In the genomic region with DNA sequence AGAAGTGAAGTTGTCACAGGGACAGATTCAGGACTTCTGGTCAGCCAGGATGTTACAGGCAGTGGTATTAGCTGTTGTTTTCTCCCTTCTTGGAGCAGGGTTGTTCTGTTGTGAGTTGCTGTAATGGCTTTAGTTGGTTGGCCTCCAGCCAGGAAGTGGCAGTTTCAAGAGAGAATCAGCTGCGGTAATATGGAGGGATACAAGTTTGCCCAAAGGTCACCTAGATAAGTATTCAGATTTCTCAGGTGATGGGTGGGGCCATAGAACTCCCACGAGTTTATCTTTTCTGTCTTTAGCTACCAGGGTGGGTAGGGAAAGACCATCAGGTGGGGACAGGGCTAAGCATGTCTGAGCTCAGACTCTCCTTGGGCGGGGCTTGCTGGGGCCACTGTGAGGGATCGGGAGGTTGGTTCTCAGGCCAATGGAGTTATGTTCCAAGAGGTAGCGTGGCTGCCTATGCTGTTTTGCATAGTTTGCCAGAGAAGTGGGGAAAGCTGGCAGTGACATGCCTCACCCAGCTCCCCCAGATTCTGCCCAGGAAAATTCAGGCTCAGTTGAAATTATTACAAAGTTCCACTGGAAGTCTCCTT, we compare ENCODE assay signal across 16 cellular contexts.
A peak's percentile ranks its signal among the peaks of the same experiment; 100 is the strongest.
DNase-seq lines count a peak whose midpoint lies in the region; ATAC-seq and TF ChIP-seq lines count a peak whose summit lies in the region.
"Had no signal": no experiment of that assay in that cellular context is flagged by ENCODE, and none has a peak within 500 bp of the region (broad histone marks: within the 10 kb centered on the region; RNA-seq: fewer than 3 reads in every experiment).

No MANE protein-coding gene starts in this region.

- H3K9me3 ChIP-seq in PC-3 (ENCODE audit: low read length), result no peaks in the 10 kb centered on the region
- H3K9me3 ChIP-seq in hepatocyte (ENCODE audit: low read depth), result no peaks in the 10 kb centered on the region
- H3K9me3 ChIP-seq: A549 had no signal

- H3K9me3 Mint-ChIP-seq in GM23338, result no peaks in the 10 kb centered on the region
- H3K9me3 Mint-ChIP-seq in activated CD4-positive, alpha-beta memory T cell treated with anti-CD3 and anti-CD28 coated beads for 36 hours, result no peaks in the 10 kb centered on the region

- H4K20me1 ChIP-seq in GM23338 (replicated peaks; ENCODE audit: insufficient read depth) (no peaks in the 10 kb centered on the region), PC-3 (ENCODE audit: low read length) (no peaks in the 10 kb centered on the region), hepatocyte (ENCODE audit: insufficient read depth, poor library complexity, severe bottlenecking) (no peaks in the 10 kb centered on the region)

- no peak for TF ChIP-seq CTCF in GM23338 (conservative IDR thresholded peaks at IDR 0.05; ENCODE audit: low read depth in 2 of 2)
- no peak for TF ChIP-seq CTCF in PC-3 (conservative IDR thresholded peaks at IDR 0.05; ENCODE audit: low read depth, low read length)
- no peak for TF ChIP-seq CTCF in hepatocyte (IDR thresholded peaks at IDR 0.05; ENCODE audit: poor library complexity)

- no peak overlapping the region for H3K27ac ChIP-seq in GM23338 (ENCODE audit: low read depth)
- H3K27ac ChIP-seq in PC-3 (ENCODE audit: low read length), result no peak overlapping the region
- peak overlapping the region; percentile 52 for H3K27ac ChIP-seq in hepatocyte
- H3K27ac ChIP-seq: A549, KMS-11 had no signal

- intact Hi-C loops in PC-3 (cut with micrococcal nuclease), result no loop called here
- intact Hi-C loops in activated CD4-positive, alpha-beta memory T cell treated with anti-CD3 and anti-CD28 coated beads for 36 hours (cut with micrococcal nuclease), result no loop called here

- no peak overlapping the region; the same call in 1 of the 2 replicates for H3K27ac Mint-ChIP-seq in GM23338
- H3K27ac Mint-ChIP-seq in activated CD4-positive, alpha-beta memory T cell treated with anti-CD3 and anti-CD28 coated beads for 36 hours, result no peak overlapping the region
- H3K27ac Mint-ChIP-seq: CD14-positive monocyte had no signal

- H3K4me3 ChIP-seq in GM23338 (no peak overlapping the region), PC-3 (ENCODE audit: low read length) (no peak overlapping the region), hepatocyte (no peak overlapping the region)
- H3K4me3 ChIP-seq: A549 had no signal

- POLR2A ChIA-PET in PC-3 (lab: Charles Lee; ENCODE audit: unreplicated experiment), result no interaction called here
- POLR2A ChIA-PET in activated CD4-positive, alpha-beta memory T cell treated with anti-CD3 and anti-CD28 coated beads for 36 hours (lab: Charles Lee), result no interaction called here

- H3K36me3 ChIP-seq in GM23338 (ENCODE audit: insufficient read depth) (no peaks in the 10 kb centered on the region), PC-3 (ENCODE audit: low read depth, low read length) (no peaks in the 10 kb centered on the region), hepatocyte (replicated peaks; ENCODE audit: insufficient read depth, low read depth) (no peaks in the 10 kb centered on the region)

- WGBS in hepatocyte (ENCODE audit: low lambda C conversion rate, missing lambda C conversion rate), result 75% methylated on average over 5 of the region's 5 CpGs

- H3F3A ChIP-seq in GM23338 (replicated peaks; ENCODE audit: low read depth) (no peaks in the 10 kb centered on the region), PC-3 (ENCODE audit: low read length, unreplicated experiment) (peaks cover 12% of the 10 kb centered on the region)

- H3K9me2 ChIP-seq in GM23338 (ENCODE audit: insufficient read depth) (no peaks in the 10 kb centered on the region; the same call in 1 of the 2 replicates), PC-3 (replicated peaks; ENCODE audit: low read length) (no peaks in the 10 kb centered on the region), hepatocyte (replicated peaks; ENCODE audit: insufficient read depth) (no peaks in the 10 kb centered on the region)

- H3K4me3 Mint-ChIP-seq in GM23338, result no peak overlapping the region
- H3K4me3 Mint-ChIP-seq in activated CD4-positive, alpha-beta memory T cell treated with anti-CD3 and anti-CD28 coated beads for 36 hours, result no peak overlapping the region
- H3K4me3 Mint-ChIP-seq: CD14-positive monocyte had no signal

- H3K9ac ChIP-seq in PC-3 (ENCODE audit: low read length), result no peak overlapping the region
- H3K9ac ChIP-seq: KMS-11 had no signal

- H3K4me2 ChIP-seq in GM23338 (no peak overlapping the region), PC-3 (ENCODE audit: low read length) (no peak overlapping the region), hepatocyte (no peak overlapping the region)
- H3K4me2 ChIP-seq: A549, KMS-11 had no signal

- H3K27me3 ChIP-seq in GM23338 (ENCODE audit: insufficient read depth), result no peaks in the 10 kb centered on the region
- H3K27me3 ChIP-seq in PC-3 (ENCODE audit: low read length), result no peaks in the 10 kb centered on the region
- no peaks in the 10 kb centered on the region for H3K27me3 ChIP-seq in hepatocyte

- no peaks in the 10 kb centered on the region for H3K36me3 Mint-ChIP-seq in GM23338 (ENCODE audit: low read depth)
- H3K36me3 Mint-ChIP-seq in activated CD4-positive, alpha-beta memory T cell treated with anti-CD3 and anti-CD28 coated beads for 36 hours, result no peaks in the 10 kb centered on the region
- H3K36me3 Mint-ChIP-seq: CD14-positive monocyte had no signal

- CTCF ChIA-PET in PC-3 (lab: Charles Lee), result no interaction called here
- CTCF ChIA-PET in activated CD4-positive, alpha-beta memory T cell treated with anti-CD3 and anti-CD28 coated beads for 36 hours (lab: Charles Lee), result no interaction called here

- H2AFZ ChIP-seq in GM23338 (peak overlapping the region; percentile 64), PC-3 (ENCODE audit: low read length) (peak overlapping the region; percentile 24; the same call in 1 of the 2 replicates), hepatocyte (peak overlapping the region; percentile 53)

- DNase-seq in GM23338 (ENCODE audit: low spot score) (no peak), PC-3 (no peak), hepatocyte (ENCODE audit: low spot score) (peak; percentile 43), renal cortical epithelial cell (ENCODE audit: low read depth) (peak; percentile 42), T1000 (lab: John Stamatoyannopoulos, UW) (no peak)
- DNase-seq in activated CD4-positive, alpha-beta memory T cell treated with anti-CD3 and anti-CD28 coated beads for 36 hours, result no peak
- DNase-seq: COR-L47, NCI-H1417 treated with DMSO at 0.1 percent for 48 hours, NCI-H2029, NCI-H2171 treated with DMSO at 0.1 percent for 48 hours, SHP77 treated with DMSO at 0.1 percent for 48 hours had no signal

- H3K27me3 Mint-ChIP-seq in GM23338 (ENCODE audit: insufficient read depth, low read depth, poor library complexity), result no peaks in the 10 kb centered on the region
- H3K27me3 Mint-ChIP-seq in activated CD4-positive, alpha-beta memory T cell treated with anti-CD3 and anti-CD28 coated beads for 36 hours, result no peaks in the 10 kb centered on the region

- no peak for ATAC-seq in GM23338
- no peak for ATAC-seq in PC-3
- no peak for ATAC-seq in HG02763 (IDR thresholded peaks at IDR 0.05; ENCODE audit: unreplicated experiment)
- ATAC-seq: A549, HepG2 had no signal

- H3K79me2 ChIP-seq in GM23338 (replicated peaks; ENCODE audit: insufficient read depth), result no peaks in the 10 kb centered on the region
- no peaks in the 10 kb centered on the region for H3K79me2 ChIP-seq in PC-3 (ENCODE audit: low read length)
- H3K79me2 ChIP-seq in hepatocyte, result no peaks in the 10 kb centered on the region

- no TSS peak for BruUV-seq in PC-3 (replicated peaks; lab: Mats Ljungman, UMichigan)

- H3K4me1 ChIP-seq in GM23338 (ENCODE audit: insufficient read depth) (peaks cover 11% of the 10 kb centered on the region; the same call in 1 of the 2 replicates), PC-3 (ENCODE audit: insufficient read depth, low read length) (peaks cover 32% of the 10 kb centered on the region), hepatocyte (ENCODE audit: insufficient read depth) (peaks cover 4% of the 10 kb centered on the region)

- peaks cover 10% of the 10 kb centered on the region for H3K4me1 Mint-ChIP-seq in GM23338
- H3K4me1 Mint-ChIP-seq in activated CD4-positive, alpha-beta memory T cell treated with anti-CD3 and anti-CD28 coated beads for 36 hours (ENCODE audit: low read depth), result no peaks in the 10 kb centered on the region
- H3K4me1 Mint-ChIP-seq: CD14-positive monocyte had no signal

TF ChIP-seq in GM23338, 12 proteins besides CTCF, POLR2A, EP300 and RAD21 (continues in another document):
- TF ChIP-seq STAT1 (IDR thresholded peaks at IDR 0.05; ENCODE audit: unreplicated experiment) (no peak), NANOG (IDR thresholded peaks at IDR 0.05; ENCODE audit: borderline replicate concordance) (no peak), EZH2 (IDR thresholded peaks at IDR 0.05; ENCODE audit: low read depth, unreplicated experiment) (no peak), JUNB (IDR thresholded peaks at IDR 0.05; ENCODE audit: unreplicated experiment) (no peak), ZNF114 (CRISPR knock-in tag; IDR thresholded peaks at IDR 0.05) (no peak), ZNF331 (CRISPR knock-in tag; IDR thresholded peaks at IDR 0.05; ENCODE audit: low read depth) (no peak)
- TF ChIP-seq, protein P1, sequence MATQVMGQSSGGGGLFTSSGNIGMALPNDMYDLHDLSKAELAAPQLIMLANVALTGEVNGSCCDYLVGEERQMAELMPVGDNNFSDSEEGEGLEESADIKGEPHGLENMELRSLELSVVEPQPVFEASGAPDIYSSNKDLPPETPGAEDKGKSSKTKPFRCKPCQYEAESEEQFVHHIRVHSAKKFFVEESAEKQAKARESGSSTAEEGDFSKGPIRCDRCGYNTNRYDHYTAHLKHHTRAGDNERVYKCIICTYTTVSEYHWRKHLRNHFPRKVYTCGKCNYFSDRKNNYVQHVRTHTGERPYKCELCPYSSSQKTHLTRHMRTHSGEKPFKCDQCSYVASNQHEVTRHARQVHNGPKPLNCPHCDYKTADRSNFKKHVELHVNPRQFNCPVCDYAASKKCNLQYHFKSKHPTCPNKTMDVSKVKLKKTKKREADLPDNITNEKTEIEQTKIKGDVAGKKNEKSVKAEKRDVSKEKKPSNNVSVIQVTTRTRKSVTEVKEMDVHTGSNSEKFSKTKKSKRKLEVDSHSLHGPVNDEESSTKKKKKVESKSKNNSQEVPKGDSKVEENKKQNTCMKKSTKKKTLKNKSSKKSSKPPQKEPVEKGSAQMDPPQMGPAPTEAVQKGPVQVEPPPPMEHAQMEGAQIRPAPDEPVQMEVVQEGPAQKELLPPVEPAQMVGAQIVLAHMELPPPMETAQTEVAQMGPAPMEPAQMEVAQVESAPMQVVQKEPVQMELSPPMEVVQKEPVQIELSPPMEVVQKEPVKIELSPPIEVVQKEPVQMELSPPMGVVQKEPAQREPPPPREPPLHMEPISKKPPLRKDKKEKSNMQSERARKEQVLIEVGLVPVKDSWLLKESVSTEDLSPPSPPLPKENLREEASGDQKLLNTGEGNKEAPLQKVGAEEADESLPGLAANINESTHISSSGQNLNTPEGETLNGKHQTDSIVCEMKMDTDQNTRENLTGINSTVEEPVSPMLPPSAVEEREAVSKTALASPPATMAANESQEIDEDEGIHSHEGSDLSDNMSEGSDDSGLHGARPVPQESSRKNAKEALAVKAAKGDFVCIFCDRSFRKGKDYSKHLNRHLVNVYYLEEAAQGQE (IDR thresholded peaks at IDR 0.05; ENCODE audit: unreplicated experiment), result no peak

Comparison
In these comparisons a context has a peak if more than half of its experiments do, and no peak if none do; other contexts are left out.
1. DNase-seq: peak in hepatocyte (single experiment) and renal cortical epithelial cell (single experiment); none in GM23338 (single experiment), PC-3 (single experiment), T1000 (single experiment) and activated CD4-positive, alpha-beta memory T cell treated with anti-CD3 and anti-CD28 coated beads for 36 hours (single experiment).
2. Peak in every context shown above with its lines, with median percentiles within 50 percentile points of each other: H2AFZ ChIP-seq.